ENCODE assay signal across 15 cellular contexts in the genomic region with DNA sequence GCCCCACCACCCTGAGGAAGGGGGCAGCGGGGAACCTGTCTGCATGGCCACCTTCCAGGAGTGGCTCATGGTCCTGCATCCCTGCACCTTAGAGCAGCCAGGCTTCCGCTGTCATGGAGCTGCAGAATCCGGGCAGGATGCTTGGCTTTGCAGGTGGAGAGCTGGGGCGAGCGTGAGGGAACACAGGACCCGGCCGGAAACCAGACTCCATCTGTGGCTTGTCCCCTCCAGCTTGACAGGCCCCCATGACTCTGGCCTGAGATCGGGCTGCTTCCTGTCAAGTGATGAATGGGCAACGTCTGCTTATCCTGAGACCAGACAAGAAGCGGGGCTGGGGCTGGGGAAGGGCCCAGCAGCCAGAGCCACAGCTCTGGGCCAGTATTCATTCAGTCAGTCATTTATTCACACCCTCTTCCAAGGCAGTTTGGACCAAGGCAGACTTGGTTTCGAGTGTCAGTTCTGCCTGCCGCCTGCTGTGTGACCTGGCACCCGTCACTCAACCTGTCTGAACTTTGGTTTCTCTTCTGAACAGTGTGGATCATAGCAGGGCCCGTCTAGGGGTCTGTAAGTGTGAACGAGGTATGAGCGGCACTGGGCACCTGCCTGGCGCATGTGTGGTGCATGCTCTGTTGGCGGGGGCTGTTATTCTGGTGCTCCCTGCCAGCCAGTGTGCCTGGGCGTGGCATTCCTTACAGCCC. TPM values are rescaled to one million over a fixed set of nuclear protein-coding genes. Genes with fewer than 3 reads are reported as not detected.
A peak's percentile ranks its signal among the peaks of the same experiment; 100 is the strongest.
DNase-seq lines count a peak whose midpoint lies in the region; ATAC-seq and TF ChIP-seq lines count a peak whose summit lies in the region.
"Had no signal": no experiment of that assay in that cellular context is flagged by ENCODE, and none has a peak within 500 bp of the region (broad histone marks: within the 10 kb centered on the region; RNA-seq: fewer than 3 reads in every experiment).

No MANE protein-coding gene starts in this region.

- peak overlapping the region; percentile 87 for H3K23ac ChIP-seq in neuronal stem cell (ENCODE audit: low read depth, low read length, poor library complexity)

- TF ChIP-seq CTCF in fibroblast of pulmonary artery (IDR thresholded peaks at IDR 0.05; ENCODE audit: low read length, missing control alignments) = no peak
- no peak for TF ChIP-seq CTCF in GM10248 (IDR thresholded peaks at IDR 0.05; ENCODE audit: control extremely low read depth, extremely low read depth, low read depth, missing control alignments)

- H3K4ac ChIP-seq in neuronal stem cell (ENCODE audit: low read length) = no peak overlapping the region

- no peaks in the 10 kb centered on the region for H3K9me3 ChIP-seq in neuronal stem cell (replicated peaks in 1 of 2; ENCODE audit: control insufficient read depth in 2 of 2, insufficient read depth in 1 of 2, low read depth in 1 of 2, low read length in 2 of 2)
- H3K9me3 ChIP-seq: SJSA1, uterus had no signal

- H3K27me3 ChIP-seq in neuronal stem cell (ENCODE audit: control insufficient read depth in 3 of 3, insufficient read depth in 3 of 3, low read depth in 1 of 3, low read length in 3 of 3) = no peaks in the 10 kb centered on the region
- H3K27me3 ChIP-seq: SJSA1, uterus had no signal

- no peak overlapping the region for H4K8ac ChIP-seq in neuronal stem cell (ENCODE audit: low read depth, low read length)

- H3K79me1 ChIP-seq in neuronal stem cell (ENCODE audit: low read depth, low read length) = peaks cover 13% of the 10 kb centered on the region

- H2BK5ac ChIP-seq in neuronal stem cell (ENCODE audit: low read length) = no peak overlapping the region

- peak overlapping the region; percentile 10 for H3K9ac ChIP-seq in neuronal stem cell (ENCODE audit: low read depth, low read length, poor library complexity)

- ATAC-seq in GM21381 (IDR thresholded peaks at IDR 0.05; ENCODE audit: unreplicated experiment) = no peak

- H3K18ac ChIP-seq in neuronal stem cell (ENCODE audit: low read length) = peak overlapping the region; percentile 86

- H2AK5ac ChIP-seq in neuronal stem cell (ENCODE audit: low read depth, low read length) = peak overlapping the region; percentile 17

- WGBS in neuronal stem cell (ENCODE audit: extremely low coverage in 2 of 2, insufficient read length in 2 of 2, insufficient replicate concordance in 1 of 2), 2 donors = no CpG with 5 or more reads among the region's 19 CpGs

- H3K27ac ChIP-seq in neuronal stem cell (replicated peaks; ENCODE audit: low read length) = no peak overlapping the region
- H3K27ac ChIP-seq: SJSA1 had no signal

- no peak overlapping the region for H2BK120ac ChIP-seq in neuronal stem cell (ENCODE audit: low read depth, low read length)

- H4K91ac ChIP-seq in neuronal stem cell (ENCODE audit: low read depth, low read length, poor library complexity) = no peak overlapping the region

- CTCF ChIA-PET in GM10248 (lab: Yijun Ruan, JAX) = interaction anchor here (0.8 to 1.2 kb wide), 2 partner anchors 10 to 38 kb away, joined by 3 to 4 read pairs; a partner anchor contains a TSS

- no peak overlapping the region for H3K4me2 ChIP-seq in neuronal stem cell (ENCODE audit: insufficient read depth, low read length, poor library complexity, severe bottlenecking)

- POLR2A ChIA-PET in GM10248 (lab: Yijun Ruan, JAX) = interaction anchor here (0.6 kb wide), 1 partner anchor 123 kb away, joined by 3 read pairs; no protein-coding TSS in a partner anchor

- H3K36me3 ChIP-seq in neuronal stem cell (replicated peaks in 1 of 2; ENCODE audit: control insufficient read depth in 2 of 2, insufficient read depth in 2 of 2, low read length in 2 of 2) = peaks cover 0 to 33% of the 10 kb centered on the region in 2 donors
- H3K36me3 ChIP-seq: uterus had no signal

- no peak overlapping the region for H2BK12ac ChIP-seq in neuronal stem cell (ENCODE audit: low read length)

- no peak overlapping the region for H2AFZ ChIP-seq in neuronal stem cell (ENCODE audit: low read length)

- H3K4me3 ChIP-seq in fibroblast of pulmonary artery (replicated peaks; ENCODE audit: low read depth, low read length) = no peak overlapping the region
- no peak overlapping the region for H3K4me3 ChIP-seq in neuronal stem cell (ENCODE audit: low read length in 2 of 2)
- H3K4me3 ChIP-seq: SJSA1, uterus had no signal

- peaks cover 7 to 34% of the 10 kb centered on the region in 2 donors for H3K4me1 ChIP-seq in neuronal stem cell (ENCODE audit: control insufficient read depth in 2 of 2, insufficient read depth in 1 of 2, low read depth in 1 of 2, low read length in 2 of 2)

- H3K14ac ChIP-seq in neuronal stem cell (ENCODE audit: low read length) = no peak overlapping the region

- H2BK15ac ChIP-seq in neuronal stem cell (ENCODE audit: low read length) = no peak overlapping the region

- DNase-seq in GDM1 (lab: John Stamatoyannopoulos, UW) (peak; percentile 89), fibroblast of pulmonary artery (ENCODE audit: low read depth) (peak; percentile 57), neuronal stem cell (ENCODE audit: low spot score) (no peak), GM10248 (ENCODE audit: extremely low spot score) (no peak), NCI-H128 (lab: John Stamatoyannopoulos, UW; ENCODE audit: unreplicated experiment) (no peak)
- no peak for DNase-seq in activated CD8-positive, alpha-beta memory T cell treated with anti-CD3 and anti-CD28 coated beads, Interleukin-2, amount 50 U/mL, for 48 hours
- DNase-seq: activated CD4-positive, alpha-beta T cell treated with anti-CD3 and anti-CD28 coated beads for 48 hours; activated gamma-delta T cell; foreskin fibroblast; kidney glomerular epithelial cell; NCI-H524 treated with DMSO at 0.1 percent for 48 hours had no signal

TF ChIP-seq in PFSK-1, 5 proteins besides CTCF, POLR2A, EP300 and RAD21:
- TF ChIP-seq FOXP2 (optimal IDR thresholded peaks at IDR 0.05; ENCODE audit: borderline replicate concordance, extremely low read depth, extremely low read length, insufficient read depth) = peak; percentile 55
- TF ChIP-seq, protein P1, sequence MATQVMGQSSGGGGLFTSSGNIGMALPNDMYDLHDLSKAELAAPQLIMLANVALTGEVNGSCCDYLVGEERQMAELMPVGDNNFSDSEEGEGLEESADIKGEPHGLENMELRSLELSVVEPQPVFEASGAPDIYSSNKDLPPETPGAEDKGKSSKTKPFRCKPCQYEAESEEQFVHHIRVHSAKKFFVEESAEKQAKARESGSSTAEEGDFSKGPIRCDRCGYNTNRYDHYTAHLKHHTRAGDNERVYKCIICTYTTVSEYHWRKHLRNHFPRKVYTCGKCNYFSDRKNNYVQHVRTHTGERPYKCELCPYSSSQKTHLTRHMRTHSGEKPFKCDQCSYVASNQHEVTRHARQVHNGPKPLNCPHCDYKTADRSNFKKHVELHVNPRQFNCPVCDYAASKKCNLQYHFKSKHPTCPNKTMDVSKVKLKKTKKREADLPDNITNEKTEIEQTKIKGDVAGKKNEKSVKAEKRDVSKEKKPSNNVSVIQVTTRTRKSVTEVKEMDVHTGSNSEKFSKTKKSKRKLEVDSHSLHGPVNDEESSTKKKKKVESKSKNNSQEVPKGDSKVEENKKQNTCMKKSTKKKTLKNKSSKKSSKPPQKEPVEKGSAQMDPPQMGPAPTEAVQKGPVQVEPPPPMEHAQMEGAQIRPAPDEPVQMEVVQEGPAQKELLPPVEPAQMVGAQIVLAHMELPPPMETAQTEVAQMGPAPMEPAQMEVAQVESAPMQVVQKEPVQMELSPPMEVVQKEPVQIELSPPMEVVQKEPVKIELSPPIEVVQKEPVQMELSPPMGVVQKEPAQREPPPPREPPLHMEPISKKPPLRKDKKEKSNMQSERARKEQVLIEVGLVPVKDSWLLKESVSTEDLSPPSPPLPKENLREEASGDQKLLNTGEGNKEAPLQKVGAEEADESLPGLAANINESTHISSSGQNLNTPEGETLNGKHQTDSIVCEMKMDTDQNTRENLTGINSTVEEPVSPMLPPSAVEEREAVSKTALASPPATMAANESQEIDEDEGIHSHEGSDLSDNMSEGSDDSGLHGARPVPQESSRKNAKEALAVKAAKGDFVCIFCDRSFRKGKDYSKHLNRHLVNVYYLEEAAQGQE (IDR thresholded peaks at IDR 0.05; ENCODE audit: insufficient read depth in 1 of 2, low read depth in 2 of 2, low read length in 2 of 2) = no peak

RNA-seq across cellular contexts. Expression of a gene that starts 37.5 kb away (rescaled TPM):
- polyA plus RNA-seq in PFSK-1 (2012; ENCODE audit: insufficient read length, low read depth) = 53.1 TPM
- polyA plus RNA-seq in neuronal stem cell (2013, experiment 1 of 2) = 43.4 TPM
- polyA plus RNA-seq in neuronal stem cell (2013, experiment 2 of 2) = 43.4 TPM

Comparison
In these comparisons a context has a peak if more than half of its experiments do, and no peak if none do; other contexts are left out.
1. DNase-seq: peak in GDM1 (single experiment) and fibroblast of pulmonary artery (single experiment); none in neuronal stem cell (single experiment), activated CD8-positive, alpha-beta memory T cell treated with anti-CD3 and anti-CD28 coated beads, Interleukin-2, amount 50 U/mL, for 48 hours (single experiment), GM10248 (single experiment) and NCI-H128 (single experiment).